1 cellular context compared by ENCODE assay signal in the genomic region with DNA sequence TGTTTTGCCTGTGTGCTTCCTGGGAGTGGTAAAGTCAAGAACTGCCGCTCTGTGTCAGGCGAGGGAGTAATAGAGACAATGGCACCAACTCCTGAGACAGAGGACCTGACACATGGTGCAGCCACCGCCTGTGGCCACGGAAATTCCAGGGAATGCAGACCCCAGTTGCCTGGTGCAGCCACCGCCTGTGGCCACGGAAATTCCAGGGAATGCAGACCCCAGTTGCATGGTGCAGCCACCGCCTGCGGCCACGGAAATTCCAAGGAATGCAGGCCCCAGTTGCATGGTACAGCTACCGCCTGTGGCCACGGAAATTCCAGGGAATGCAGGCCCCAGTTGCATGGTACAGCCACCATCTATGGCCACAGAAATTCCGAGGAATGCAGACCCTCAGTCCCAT.
TF ChIP-seq lines count a peak whose summit lies in the region.

No MANE protein-coding gene starts in this region.

TF ChIP-seq in neural cell, 6 proteins besides CTCF, POLR2A, EP300 and RAD21:
- TF ChIP-seq REST (IDR thresholded peaks at IDR 0.05; ENCODE audit: borderline replicate concordance) (peak; percentile 51), MXI1 (conservative IDR thresholded peaks at IDR 0.05; ENCODE audit: poor library complexity, severe bottlenecking) (no peak), POLR2AphosphoS5 (IDR thresholded peaks at IDR 0.05) (no peak), EZH2 (IDR thresholded peaks at IDR 0.05; ENCODE audit: borderline replicate concordance, insufficient read depth, low read length, poor library complexity, severe bottlenecking) (no peak), SMC3 (conservative IDR thresholded peaks at IDR 0.05; ENCODE audit: poor library complexity) (no peak), TAF1 (IDR thresholded peaks at IDR 0.05; ENCODE audit: low read depth) (no peak)
